ENCODE assay signal across 8 cellular contexts in genomic region chr14:68788275-68789001, GRCh38. TPM values are rescaled to one million over a fixed set of nuclear protein-coding genes. Genes with fewer than 3 reads are reported as not detected.
A peak's percentile ranks its signal among the peaks of the same experiment; 100 is the strongest.
DNase-seq lines count a peak whose midpoint lies in the region; ATAC-seq and TF ChIP-seq lines count a peak whose summit lies in the region.

No MANE protein-coding gene starts in this region.

- intact Hi-C loops in Caco-2 (cut with micrococcal nuclease; ENCODE audit: unreplicated experiment) (no loop called here), prostate gland (cut with DNase I) (no loop called here)

- H3K4me1 ChIP-seq in Caco-2 (peaks cover 65% of the 10 kb centered on the region), fibroblast of lung (ENCODE audit: control insufficient read depth, extremely low read depth, insufficient read depth, low read length) (peaks cover 16% of the 10 kb centered on the region), prostate gland (replicated peaks) (no peaks in the 10 kb centered on the region)

- H3K9me3 ChIP-seq in Caco-2 (no peaks in the 10 kb centered on the region), SK-N-MC (ENCODE audit: low read depth, low read length) (no peaks in the 10 kb centered on the region), fibroblast of lung (ENCODE audit: control insufficient read depth, insufficient read depth, low read depth, low read length) (no peaks in the 10 kb centered on the region), prostate gland (no peaks in the 10 kb centered on the region)

- H3K79me2 ChIP-seq in fibroblast of lung (ENCODE audit: control insufficient read depth, insufficient read depth, low read length) = peaks cover 55% of the 10 kb centered on the region

- H3K27ac Mint-ChIP-seq in Caco-2 (ENCODE audit: unreplicated experiment) = peak overlapping the region; percentile 58

- H3K36me3 ChIP-seq in Caco-2 (ENCODE audit: control insufficient read depth, insufficient read depth, low read length) = peaks cover 7% of the 10 kb centered on the region
- H3K36me3 ChIP-seq in SK-N-MC (ENCODE audit: insufficient read depth, low read length) = peaks cover 49% of the 10 kb centered on the region
- H3K36me3 ChIP-seq in fibroblast of lung (ENCODE audit: control insufficient read depth, insufficient read depth, low read length) = peaks cover 17% of the 10 kb centered on the region
- peaks cover 7 to 14% of the 10 kb centered on the region in 2 donors for H3K36me3 ChIP-seq in prostate gland

- H3K9ac ChIP-seq in SK-N-MC (ENCODE audit: insufficient read length) (peak overlapping the region; percentile 38), fibroblast of lung (ENCODE audit: insufficient read depth, low read length) (peak overlapping the region; percentile 89)

- no peak overlapping the region for H2AFZ ChIP-seq in fibroblast of lung (ENCODE audit: low read length)

- peak overlapping the region; percentile 88 for H3K4me3 Mint-ChIP-seq in Caco-2 (ENCODE audit: unreplicated experiment)

- BruUV-seq in Caco-2 (replicated peaks; lab: Mats Ljungman, UMichigan) = TSS peak; percentile 3

- peaks cover 45% of the 10 kb centered on the region for H3K4me1 Mint-ChIP-seq in Caco-2 (ENCODE audit: low read depth, unreplicated experiment)

- H3K27ac ChIP-seq in SK-N-MC (peak overlapping the region; percentile 74), fibroblast of lung (ENCODE audit: insufficient read depth, low read length) (peak overlapping the region; percentile 100), prostate gland (peak overlapping the region; percentile 99 to 100)

- no peaks in the 10 kb centered on the region for H4K20me1 ChIP-seq in fibroblast of lung (ENCODE audit: control insufficient read depth, extremely low read depth, insufficient read depth, low read length)

- no peaks in the 10 kb centered on the region for H3K27me3 ChIP-seq in Caco-2 (replicated peaks; ENCODE audit: control insufficient read depth, insufficient read depth, low read length)
- H3K27me3 ChIP-seq in fibroblast of lung (ENCODE audit: control insufficient read depth, insufficient read depth, low read length) = no peaks in the 10 kb centered on the region
- no peaks in the 10 kb centered on the region for H3K27me3 ChIP-seq in prostate gland (replicated peaks; ENCODE audit: insufficient read depth)

- 20% methylated on average over 10 of the region's 10 CpGs for WGBS in prostate gland

- POLR2A ChIA-PET in Caco-2 (lab: Charles Lee) = interaction anchor here (0.6 kb wide), 1 partner anchor 319 kb away, joined by 3 read pairs; no protein-coding TSS in a partner anchor

- no peak for DNase-seq in Caco-2
- DNase-seq in SK-N-MC (ENCODE audit: low read depth, low spot score) = no peak
- DNase-seq in fibroblast of lung (ENCODE audit: low read depth in 2 of 2) = peak in 1 of 2 donors; percentile 24
- no peak for DNase-seq in prostate gland (ENCODE audit: low spot score)
- DNase-seq in anterior cingulate cortex (lab: John Stamatoyannopoulos, UW) = no peak
- no peak for DNase-seq in NCI-H345 treated with DMSO at 0.1 percent for 48 hours (lab: John Stamatoyannopoulos, UW; ENCODE audit: unreplicated experiment)
- DNase-seq in NCI-H1417 treated with DMSO at 0.1 percent for 48 hours (lab: John Stamatoyannopoulos, UW) = no peak

- TF ChIP-seq POLR2A in prostate gland (IDR thresholded peaks at IDR 0.05) = no peak

- H3K4me2 ChIP-seq in fibroblast of lung (ENCODE audit: extremely low read depth, insufficient read depth, low read length) = peak overlapping the region; percentile 76

- peaks cover 86% of the 10 kb centered on the region for H3K36me3 Mint-ChIP-seq in Caco-2 (ENCODE audit: insufficient read depth, unreplicated experiment)

- H3K9me3 Mint-ChIP-seq in Caco-2 (ENCODE audit: unreplicated experiment) = no peaks in the 10 kb centered on the region

- ATAC-seq in GM18517 (IDR thresholded peaks at IDR 0.05; ENCODE audit: unreplicated experiment) = no peak

- no peak for TF ChIP-seq CTCF in Caco-2 (IDR thresholded peaks at IDR 0.05; ENCODE audit: insufficient read depth in 1 of 2, low read depth in 1 of 2, low read length in 1 of 2, severe bottlenecking in 1 of 2, unreplicated experiment in 1 of 2)
- no peak for TF ChIP-seq CTCF in fibroblast of lung (conservative IDR thresholded peaks at IDR 0.05 in 1 of 2, IDR thresholded peaks at IDR 0.05 in 1 of 2; ENCODE audit: low read depth in 1 of 2, low read length in 2 of 2)
- TF ChIP-seq CTCF in prostate gland (IDR thresholded peaks at IDR 0.05) = no peak

- H3K27me3 Mint-ChIP-seq in Caco-2 (ENCODE audit: insufficient read depth, unreplicated experiment) = no peaks in the 10 kb centered on the region

- CTCF ChIA-PET in Caco-2 (lab: Charles Lee) = interaction anchor here (0.6 kb wide), 1 partner anchor 70 kb away, joined by 3 read pairs; no protein-coding TSS in a partner anchor

- H3K4me3 ChIP-seq in Caco-2 (ENCODE audit: low read depth, low read length) (no peak overlapping the region), SK-N-MC (peak overlapping the region; percentile 61), fibroblast of lung (replicated peaks in 1 of 4; ENCODE audit: control extremely low read depth in 1 of 4, insufficient read depth in 1 of 4, low read depth in 3 of 4, low read length in 4 of 4) (peak overlapping the region; percentile 91 to 100 (median 95)), prostate gland (peak overlapping the region; percentile 86 to 94)

RNA-seq across cellular contexts. Expression of gene ZFP36L1, which starts 4.4 kb away (rescaled TPM):
- total RNA-seq in Caco-2 (2022) (94.8 and 103 TPM in 2 replicates), fibroblast of lung (13.9 and 22.0 TPM in 2 replicates), prostate gland (100 to 1,000 TPM; 359 to 556 TPM)
- polyA plus RNA-seq in fibroblast of lung = 41.7 and 58.6 TPM in 2 replicates
- polyA plus RNA-seq in fibroblast of lung (2012) = 111 and 130 TPM in 2 replicates
- 82.5 and 113 TPM in 2 replicates for polyA minus RNA-seq in fibroblast of lung (ENCODE audit: low replicate concordance)
